In the genomic region with DNA sequence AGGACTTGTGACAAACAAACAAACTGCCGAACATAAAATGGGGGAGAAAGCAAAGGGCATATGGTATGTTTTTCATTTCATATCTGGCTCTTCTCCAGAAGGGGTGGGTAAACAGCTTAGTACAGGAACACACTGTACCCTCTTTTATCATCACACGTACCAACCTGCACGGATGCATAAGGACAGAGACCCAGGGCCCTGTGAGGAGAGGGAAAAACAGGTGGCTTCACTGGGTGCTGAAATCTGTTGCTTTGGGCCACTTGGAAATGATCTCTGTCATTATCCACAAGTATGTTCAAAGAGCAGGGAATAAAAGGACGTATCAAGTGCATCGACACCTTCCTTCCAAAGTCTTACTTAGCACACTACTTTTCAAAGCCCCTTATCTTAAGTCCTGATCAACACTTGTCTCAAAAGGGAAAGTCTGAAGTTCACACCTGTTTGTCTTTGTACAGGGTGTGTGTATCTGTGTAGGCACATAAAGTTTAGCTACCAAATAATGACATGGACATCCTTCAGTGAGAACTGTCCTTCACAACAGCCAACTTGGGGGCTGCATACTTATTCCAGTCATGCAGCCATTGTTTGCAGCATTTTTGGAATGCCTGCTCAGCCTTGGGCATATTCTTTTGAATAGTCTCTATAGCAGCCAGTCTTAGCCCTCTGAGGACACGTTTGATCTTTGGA, we compare ENCODE assay signal across 18 cellular contexts.
DNase-seq lines count a peak whose midpoint lies in the region; ATAC-seq, FAIRE-seq and TF ChIP-seq lines count a peak whose summit lies in the region.
"Had no signal": no experiment of that assay in that cellular context is flagged by ENCODE, and none has a peak within 500 bp of the region (broad histone marks: within the 10 kb centered on the region; RNA-seq: fewer than 3 reads in every experiment).

No MANE protein-coding gene starts in this region.

- H3K27me3 ChIP-seq in right cardiac atrium (ENCODE audit: control insufficient read depth, insufficient read depth): no peaks in the 10 kb centered on the region
- no peaks in the 10 kb centered on the region for H3K27me3 ChIP-seq in rectal smooth muscle tissue (ENCODE audit: control insufficient read depth, insufficient read depth, low read length)
- H3K27me3 ChIP-seq: BE2C, ovary had no signal

- no peak for TF ChIP-seq POLR2A in H54 (IDR thresholded peaks at IDR 0.05; ENCODE audit: low read depth, low read length)

- H3K36me3 Mint-ChIP-seq in WTC11: peaks cover 18% of the 10 kb centered on the region

- peak overlapping the region; percentile 92 for H3K27ac Mint-ChIP-seq in WTC11
- H3K27ac Mint-ChIP-seq: activated B cell treated with CpG ODN at 0.5 μM for 24 hours; activated naive CD4-positive, alpha-beta T cell treated with anti-CD3 and anti-CD28 coated beads, Interleukin-2, amount 50 U/mL, for 72 hours; stimulated activated naive B cell treated with anti-CD40 and anti-IgM and Interleukin-4, amounts not matched to agents 10 μg/mL and 1 μg/mL and 100 μg/mL, for 72 hours had no signal

- H3K9ac ChIP-seq in rectal smooth muscle tissue (ENCODE audit: low read length): no peak overlapping the region
- no peak overlapping the region for H3K9ac ChIP-seq in kidney (ENCODE audit: low read length in 2 of 2)
- H3K9ac ChIP-seq: GM23248 had no signal

- H3K36me3 ChIP-seq in rectal smooth muscle tissue (ENCODE audit: control insufficient read depth, insufficient read depth, low read length) (no peaks in the 10 kb centered on the region), kidney (ENCODE audit: control insufficient read depth in 1 of 2, insufficient read depth in 2 of 2, low read length in 2 of 2) (peaks cover 0 to 4% of the 10 kb centered on the region in 2 donors)
- H3K36me3 ChIP-seq: BE2C, ovary had no signal

- FAIRE-seq in H54 (lab: Jason Lieb, UNC): peak; percentile 71
- no peak for FAIRE-seq in kidney (lab: Jason Lieb, UNC)

- H3K9me3 ChIP-seq in right cardiac atrium (ENCODE audit: control insufficient read depth, low read length): no peaks in the 10 kb centered on the region
- no peaks in the 10 kb centered on the region for H3K9me3 ChIP-seq in kidney (ENCODE audit: control insufficient read depth in 1 of 2, low read length in 2 of 2)
- H3K9me3 ChIP-seq: BE2C, ovary had no signal

- intact Hi-C loops in right cardiac atrium (cut with DNase I): no loop called here
- intact Hi-C loops in kidney (cut with DNase I): no loop called here

- POLR2A ChIA-PET in WTC11 (lab: Charles Lee): no interaction called here

- H3K27ac ChIP-seq in right cardiac atrium (ENCODE audit: low read length): peak overlapping the region; percentile 54
- peak overlapping the region; percentile 33 for H3K27ac ChIP-seq in rectal smooth muscle tissue (ENCODE audit: low read depth, low read length)
- H3K27ac ChIP-seq in kidney (ENCODE audit: low read depth in 2 of 2, low read length in 2 of 2): no peak overlapping the region
- H3K27ac ChIP-seq: GM23248 had no signal

- H3K27me3 Mint-ChIP-seq in WTC11 (ENCODE audit: low read depth): no peaks in the 10 kb centered on the region
- H3K27me3 Mint-ChIP-seq: activated B cell treated with CpG ODN at 0.5 μM for 24 hours; stimulated activated naive B cell treated with anti-CD40 and anti-IgM and Interleukin-4, amounts not matched to agents 10 μg/mL and 1 μg/mL and 100 μg/mL, for 72 hours had no signal

- peaks cover 9% of the 10 kb centered on the region for H3K9me3 Mint-ChIP-seq in WTC11
- H3K9me3 Mint-ChIP-seq: activated B cell treated with CpG ODN at 0.5 μM for 24 hours had no signal

- H3K4me3 ChIP-seq in right cardiac atrium (ENCODE audit: low read length) (no peak overlapping the region), rectal smooth muscle tissue (ENCODE audit: low read length) (no peak overlapping the region), kidney (ENCODE audit: low read length in 2 of 2) (no peak overlapping the region)
- H3K4me3 ChIP-seq: GM23248, ovary had no signal

- TF ChIP-seq CTCF in WTC11 (IDR thresholded peaks at IDR 0.05) (no peak), kidney (IDR thresholded peaks at IDR 0.05; ENCODE audit: borderline replicate concordance, extremely low read depth, insufficient read depth) (no peak)

- DNase-seq in H54 (ENCODE audit: insufficient read length, low spot score): no peak
- DNase-seq in WTC11 (ENCODE audit: low spot score): no peak
- no peak for DNase-seq in right cardiac atrium
- DNase-seq in kidney: no peak
- DNase-seq in NCI-H1436 (lab: John Stamatoyannopoulos, UW): no peak
- DNase-seq in COR-L47 (lab: John Stamatoyannopoulos, UW): no peak
- DNase-seq: activated B cell treated with CpG ODN at 0.5 μM for 24 hours; BE2C; cerebellar nuclear complex; EL; GM23248; hippocampal formation; ovary; stimulated activated CD4-positive, alpha-beta T cell treated with anti-CD3 and anti-CD28 coated beads, Interleukin-4, amount 100 ng/mL, for 24 hours; stimulated activated naive B cell treated with anti-CD40 and anti-IgM and Interleukin-4, amounts not matched to agents 10 μg/mL and 1 μg/mL and 100 μg/mL, for 72 hours had no signal

- 55% methylated on average over 6 of the region's 6 CpGs for WGBS in right cardiac atrium

- H3K4me1 ChIP-seq in right cardiac atrium (ENCODE audit: control insufficient read depth, insufficient read depth, low read length): peaks cover 9% of the 10 kb centered on the region
- H3K4me1 ChIP-seq in rectal smooth muscle tissue (ENCODE audit: control insufficient read depth, insufficient read depth, low read length): peaks cover 20% of the 10 kb centered on the region
- H3K4me1 ChIP-seq in kidney (ENCODE audit: control insufficient read depth in 1 of 2, insufficient read depth in 1 of 2, low read depth in 1 of 2, low read length in 2 of 2): peaks cover 3 to 8% of the 10 kb centered on the region in 2 donors
- H3K4me1 ChIP-seq: BE2C had no signal

- no peak overlapping the region for H3K4me3 Mint-ChIP-seq in WTC11
- H3K4me3 Mint-ChIP-seq: activated B cell treated with CpG ODN at 0.5 μM for 24 hours; stimulated activated naive B cell treated with anti-CD40 and anti-IgM and Interleukin-4, amounts not matched to agents 10 μg/mL and 1 μg/mL and 100 μg/mL, for 72 hours had no signal

- CTCF ChIA-PET in WTC11 (lab: Charles Lee): no interaction called here

- ATAC-seq in WTC11 (peak; percentile 32; the same call in 1 of the 2 replicates), right cardiac atrium (peak; percentile 33 to 46), HG02885 (IDR thresholded peaks at IDR 0.05; ENCODE audit: poor library complexity, unreplicated experiment) (no peak)
- ATAC-seq: activated naive CD4-positive, alpha-beta T cell treated with anti-CD3 and anti-CD28 coated beads, Interleukin-2, amount 50 U/mL, for 72 hours; stimulated activated naive B cell treated with anti-CD40 and anti-IgM and Interleukin-4, amounts not matched to agents 10 μg/mL and 1 μg/mL and 100 μg/mL, for 72 hours had no signal

- peaks cover 45% of the 10 kb centered on the region for H3K4me1 Mint-ChIP-seq in WTC11
- H3K4me1 Mint-ChIP-seq: activated B cell treated with CpG ODN at 0.5 μM for 24 hours had no signal

TF ChIP-seq in WTC11, 78 proteins besides CTCF, POLR2A, EP300 and RAD21 (continues in another document):
- TF ChIP-seq, protein P1, sequence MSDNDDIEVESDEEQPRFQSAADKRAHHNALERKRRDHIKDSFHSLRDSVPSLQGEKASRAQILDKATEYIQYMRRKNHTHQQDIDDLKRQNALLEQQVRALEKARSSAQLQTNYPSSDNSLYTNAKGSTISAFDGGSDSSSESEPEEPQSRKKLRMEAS (CRISPR knock-in tag; IDR thresholded peaks at IDR 0.05): no peak
- TF ChIP-seq ZNF423 (CRISPR knock-in tag; IDR thresholded peaks at IDR 0.05) (no peak), SMAD3 (CRISPR knock-in tag; IDR thresholded peaks at IDR 0.05; ENCODE audit: borderline replicate concordance) (no peak), MLX (CRISPR knock-in tag; IDR thresholded peaks at IDR 0.05) (no peak), OVOL2 (CRISPR knock-in tag; IDR thresholded peaks at IDR 0.05; ENCODE audit: borderline replicate concordance) (no peak), ATF2 (CRISPR knock-in tag; IDR thresholded peaks at IDR 0.05; ENCODE audit: borderline replicate concordance, low read depth) (no peak)

Comparison
In these comparisons a context has a peak if more than half of its experiments do, and no peak if none do; other contexts are left out.
1. H3K27ac ChIP-seq: peak in right cardiac atrium (single experiment) and rectal smooth muscle tissue (single experiment); none in kidney (0 of 2).